In genomic region chr7:128454808-128455555, GRCh38 we compare ENCODE assay signal across 1 cellular context.
TF ChIP-seq lines count a peak whose summit lies in the region.

No MANE protein-coding gene starts in this region.

TF ChIP-seq in HepG2, 621 proteins besides CTCF, POLR2A, EP300 and RAD21 (continues in another document):
- TF ChIP-seq CREM (IDR thresholded peaks at IDR 0.05) (no peak; the same call in 1 of the 2 replicates), CREM (CRISPR knock-in tag; IDR thresholded peaks at IDR 0.05) (no peak), RBAK (CRISPR knock-in tag; IDR thresholded peaks at IDR 0.05) (no peak), ZNF326 (CRISPR knock-in tag; IDR thresholded peaks at IDR 0.05; ENCODE audit: borderline replicate concordance) (no peak), HNRNPLL (IDR thresholded peaks at IDR 0.05; ENCODE audit: low read depth, low read length, poor library complexity, severe bottlenecking) (peak; percentile 3), CEBPG (CRISPR knock-in tag; IDR thresholded peaks at IDR 0.05) (no peak), TP53 (CRISPR knock-in tag; conservative IDR thresholded peaks at IDR 0.05) (no peak), SRY (CRISPR knock-in tag; IDR thresholded peaks at IDR 0.05) (no peak), ZSCAN30 (CRISPR knock-in tag; IDR thresholded peaks at IDR 0.05) (no peak), FOXJ3 (CRISPR knock-in tag; IDR thresholded peaks at IDR 0.05; ENCODE audit: borderline replicate concordance) (0 out of 2 replicates have a peak, but pooled peaks have one; percentile 14), ZNF788 (CRISPR knock-in tag; IDR thresholded peaks at IDR 0.05; ENCODE audit: borderline replicate concordance) (no peak), ZBTB8A (CRISPR knock-in tag; IDR thresholded peaks at IDR 0.05; ENCODE audit: borderline replicate concordance, low read depth) (no peak), ZNF407 (CRISPR knock-in tag; IDR thresholded peaks at IDR 0.05; ENCODE audit: not compliant biosample characterization) (no peak), JUND (CRISPR knock-in tag; IDR thresholded peaks at IDR 0.05) (no peak), TAF15 (IDR thresholded peaks at IDR 0.05; ENCODE audit: low read depth, low read length, poor library complexity, severe bottlenecking) (no peak), ZFP41 (CRISPR knock-in tag; IDR thresholded peaks at IDR 0.05; ENCODE audit: borderline replicate concordance) (no peak), EEA1 (CRISPR knock-in tag; IDR thresholded peaks at IDR 0.05; ENCODE audit: borderline replicate concordance) (no peak), ZNF782 (CRISPR knock-in tag; IDR thresholded peaks at IDR 0.05; ENCODE audit: borderline replicate concordance) (no peak), SKIL (CRISPR knock-in tag; IDR thresholded peaks at IDR 0.05; ENCODE audit: borderline replicate concordance) (no peak), ZNF713 (CRISPR knock-in tag; IDR thresholded peaks at IDR 0.05) (no peak), ZNF564 (CRISPR knock-in tag; IDR thresholded peaks at IDR 0.05) (0 out of 2 replicates have a peak, but pooled peaks have one; percentile 16), HOXA5 (CRISPR knock-in tag; IDR thresholded peaks at IDR 0.05) (no peak), SRSF1 (optimal IDR thresholded peaks at IDR 0.05; ENCODE audit: low read depth, low read length) (no peak), ZNF180 (CRISPR knock-in tag; IDR thresholded peaks at IDR 0.05; ENCODE audit: borderline replicate concordance, low read depth) (no peak), EED (CRISPR knock-in tag; IDR thresholded peaks at IDR 0.05) (peak; percentile 41; the same call in 1 of the 2 replicates), NKX3-1 (CRISPR knock-in tag; IDR thresholded peaks at IDR 0.05) (peak; percentile 14; the same call in 1 of the 2 replicates), ARID5B (CRISPR knock-in tag; IDR thresholded peaks at IDR 0.05) (no peak), KLF11 (CRISPR knock-in tag; IDR thresholded peaks at IDR 0.05) (no peak), HOXD1 (CRISPR knock-in tag; IDR thresholded peaks at IDR 0.05) (0 out of 2 replicates have a peak, but pooled peaks have one; percentile 1), ZNF549 (CRISPR knock-in tag; IDR thresholded peaks at IDR 0.05) (0 out of 2 replicates have a peak, but pooled peaks have one; percentile 51), PBX2 (CRISPR knock-in tag; IDR thresholded peaks at IDR 0.05) (no peak), TFDP2 (CRISPR knock-in tag; IDR thresholded peaks at IDR 0.05) (no peak), ZNF124 (CRISPR knock-in tag; IDR thresholded peaks at IDR 0.05) (no peak), GZF1 (CRISPR knock-in tag; IDR thresholded peaks at IDR 0.05) (peak; percentile 4; the same call in 1 of the 2 replicates)
- TF ChIP-seq, protein P1, sequence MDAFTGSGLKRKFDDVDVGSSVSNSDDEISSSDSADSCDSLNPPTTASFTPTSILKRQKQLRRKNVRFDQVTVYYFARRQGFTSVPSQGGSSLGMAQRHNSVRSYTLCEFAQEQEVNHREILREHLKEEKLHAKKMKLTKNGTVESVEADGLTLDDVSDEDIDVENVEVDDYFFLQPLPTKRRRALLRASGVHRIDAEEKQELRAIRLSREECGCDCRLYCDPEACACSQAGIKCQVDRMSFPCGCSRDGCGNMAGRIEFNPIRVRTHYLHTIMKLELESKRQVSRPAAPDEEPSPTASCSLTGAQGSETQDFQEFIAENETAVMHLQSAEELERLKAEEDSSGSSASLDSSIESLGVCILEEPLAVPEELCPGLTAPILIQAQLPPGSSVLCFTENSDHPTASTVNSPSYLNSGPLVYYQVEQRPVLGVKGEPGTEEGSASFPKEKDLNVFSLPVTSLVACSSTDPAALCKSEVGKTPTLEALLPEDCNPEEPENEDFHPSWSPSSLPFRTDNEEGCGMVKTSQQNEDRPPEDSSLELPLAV (CRISPR knock-in tag; conservative IDR thresholded peaks at IDR 0.05; ENCODE audit: low read depth), result no peak
- TF ChIP-seq, protein P2, sequence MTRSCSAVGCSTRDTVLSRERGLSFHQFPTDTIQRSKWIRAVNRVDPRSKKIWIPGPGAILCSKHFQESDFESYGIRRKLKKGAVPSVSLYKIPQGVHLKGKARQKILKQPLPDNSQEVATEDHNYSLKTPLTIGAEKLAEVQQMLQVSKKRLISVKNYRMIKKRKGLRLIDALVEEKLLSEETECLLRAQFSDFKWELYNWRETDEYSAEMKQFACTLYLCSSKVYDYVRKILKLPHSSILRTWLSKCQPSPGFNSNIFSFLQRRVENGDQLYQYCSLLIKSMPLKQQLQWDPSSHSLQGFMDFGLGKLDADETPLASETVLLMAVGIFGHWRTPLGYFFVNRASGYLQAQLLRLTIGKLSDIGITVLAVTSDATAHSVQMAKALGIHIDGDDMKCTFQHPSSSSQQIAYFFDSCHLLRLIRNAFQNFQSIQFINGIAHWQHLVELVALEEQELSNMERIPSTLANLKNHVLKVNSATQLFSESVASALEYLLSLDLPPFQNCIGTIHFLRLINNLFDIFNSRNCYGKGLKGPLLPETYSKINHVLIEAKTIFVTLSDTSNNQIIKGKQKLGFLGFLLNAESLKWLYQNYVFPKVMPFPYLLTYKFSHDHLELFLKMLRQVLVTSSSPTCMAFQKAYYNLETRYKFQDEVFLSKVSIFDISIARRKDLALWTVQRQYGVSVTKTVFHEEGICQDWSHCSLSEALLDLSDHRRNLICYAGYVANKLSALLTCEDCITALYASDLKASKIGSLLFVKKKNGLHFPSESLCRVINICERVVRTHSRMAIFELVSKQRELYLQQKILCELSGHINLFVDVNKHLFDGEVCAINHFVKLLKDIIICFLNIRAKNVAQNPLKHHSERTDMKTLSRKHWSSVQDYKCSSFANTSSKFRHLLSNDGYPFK (CRISPR knock-in tag; IDR thresholded peaks at IDR 0.05; ENCODE audit: borderline replicate concordance), result no peak
- TF ChIP-seq, protein P3, sequence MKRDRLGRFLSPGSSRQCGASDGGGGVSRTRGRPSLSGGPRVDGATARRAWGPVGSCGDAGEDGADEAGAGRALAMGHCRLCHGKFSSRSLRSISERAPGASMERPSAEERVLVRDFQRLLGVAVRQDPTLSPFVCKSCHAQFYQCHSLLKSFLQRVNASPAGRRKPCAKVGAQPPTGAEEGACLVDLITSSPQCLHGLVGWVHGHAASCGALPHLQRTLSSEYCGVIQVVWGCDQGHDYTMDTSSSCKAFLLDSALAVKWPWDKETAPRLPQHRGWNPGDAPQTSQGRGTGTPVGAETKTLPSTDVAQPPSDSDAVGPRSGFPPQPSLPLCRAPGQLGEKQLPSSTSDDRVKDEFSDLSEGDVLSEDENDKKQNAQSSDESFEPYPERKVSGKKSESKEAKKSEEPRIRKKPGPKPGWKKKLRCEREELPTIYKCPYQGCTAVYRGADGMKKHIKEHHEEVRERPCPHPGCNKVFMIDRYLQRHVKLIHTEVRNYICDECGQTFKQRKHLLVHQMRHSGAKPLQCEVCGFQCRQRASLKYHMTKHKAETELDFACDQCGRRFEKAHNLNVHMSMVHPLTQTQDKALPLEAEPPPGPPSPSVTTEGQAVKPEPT (CRISPR knock-in tag; IDR thresholded peaks at IDR 0.05; ENCODE audit: low read depth), result 0 out of 2 replicates have a peak, but pooled peaks have one; percentile 5
